Comparison of ENCODE assay signal across 16 cellular contexts in the genomic region with DNA sequence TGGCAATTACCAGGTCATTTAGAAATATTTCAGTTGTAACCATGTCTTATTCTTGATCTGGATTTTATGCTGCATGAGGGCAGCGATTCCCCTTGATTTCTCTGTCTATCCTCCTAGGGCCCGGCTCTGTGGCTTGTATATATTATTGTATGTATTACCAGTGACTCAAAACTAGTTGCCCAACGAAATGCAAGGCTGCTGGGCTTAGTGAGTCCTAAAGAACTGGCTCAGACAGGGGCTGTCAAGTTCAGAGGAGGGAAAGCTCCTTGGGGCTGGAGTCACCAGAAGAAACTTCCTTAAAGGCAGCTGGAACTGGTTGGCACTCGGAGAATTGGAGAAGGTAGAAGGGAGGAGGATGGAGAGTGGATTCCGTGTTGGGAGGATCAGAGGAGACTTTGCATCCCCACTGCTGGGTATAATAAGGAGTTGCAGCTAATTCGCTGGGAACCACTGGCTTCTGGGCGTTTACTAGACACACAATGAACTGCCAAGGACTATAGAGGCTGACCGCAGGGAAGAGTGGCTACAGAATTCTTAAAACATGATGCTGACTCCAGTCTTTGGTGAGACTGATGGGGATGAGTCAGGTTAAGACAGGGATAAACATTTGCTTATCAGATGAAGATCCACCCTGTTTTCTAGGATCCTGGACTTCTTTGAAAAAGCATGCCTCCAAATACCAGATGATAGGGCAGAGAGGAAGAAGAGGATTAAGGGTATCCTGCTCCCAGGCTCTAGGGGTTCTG.
A peak's percentile ranks its signal among the peaks of the same experiment; 100 is the strongest.
DNase-seq lines count a peak whose midpoint lies in the region; ATAC-seq and TF ChIP-seq lines count a peak whose summit lies in the region.
"Had no signal": no experiment of that assay in that cellular context is flagged by ENCODE, and none has a peak within 500 bp of the region (broad histone marks: within the 10 kb centered on the region; RNA-seq: fewer than 3 reads in every experiment).

No MANE protein-coding gene starts in this region.

- no peaks in the 10 kb centered on the region for H3K9me3 Mint-ChIP-seq in neural progenitor cell
- no peaks in the 10 kb centered on the region for H3K9me3 Mint-ChIP-seq in activated CD4-positive, alpha-beta T cell treated with anti-CD3 and anti-CD28 coated beads, Interleukin-2, amount 10 ng/mL, durations not matched to agents 24 days and 14 days
- H3K9me3 Mint-ChIP-seq: activated T-helper 2 cell treated with anti-CD3 and anti-CD28 coated beads, Interferon-gamma antibody, Interleukin-2, Interleukin-4, amounts not matched to agents 10 μg/mL and 5 μg/mL and 100 μg/mL, durations not matched to agents 14 hours and 24 hours and 36 hours had no signal

- no peaks in the 10 kb centered on the region for H3K36me3 Mint-ChIP-seq in neural progenitor cell
- no peaks in the 10 kb centered on the region for H3K36me3 Mint-ChIP-seq in activated CD4-positive, alpha-beta T cell treated with anti-CD3 and anti-CD28 coated beads, Interleukin-2, amount 10 ng/mL, durations not matched to agents 24 days and 14 days (ENCODE audit: low read depth)

- ATAC-seq in GM21526 (IDR thresholded peaks at IDR 0.05; ENCODE audit: low FRiP score, unreplicated experiment) = no peak
- ATAC-seq: psoas muscle had no signal

- DNase-seq in Daoy (ENCODE audit: low read depth) = peak; percentile 64
- DNase-seq in MG63 = peak; percentile 80
- DNase-seq in choroid plexus epithelial cell (ENCODE audit: low read depth) = peak; percentile 55
- peak; percentile 58 for DNase-seq in neural progenitor cell (ENCODE audit: low spot score)
- DNase-seq in superior temporal gyrus (ENCODE audit: extremely low spot score) = no peak
- no peak for DNase-seq in activated CD4-positive, alpha-beta T cell treated with anti-CD3 and anti-CD28 coated beads, Interleukin-2, amount 10 ng/mL, durations not matched to agents 24 days and 14 days
- DNase-seq in WERI-Rb-1 = no peak
- DNase-seq: activated CD8-positive, alpha-beta memory T cell treated with anti-CD3 and anti-CD28 coated beads for 24 hours; DND-41; head of caudate nucleus; NCI-H1048; psoas muscle had no signal

- H3K27ac Mint-ChIP-seq in neural progenitor cell = peak overlapping the region; percentile 32
- H3K27ac Mint-ChIP-seq in activated CD4-positive, alpha-beta T cell treated with anti-CD3 and anti-CD28 coated beads, Interleukin-2, amount 10 ng/mL, durations not matched to agents 24 days and 14 days = no peak overlapping the region
- H3K27ac Mint-ChIP-seq: activated T-helper 2 cell treated with anti-CD3 and anti-CD28 coated beads, Interferon-gamma antibody, Interleukin-2, Interleukin-4, amounts not matched to agents 10 μg/mL and 5 μg/mL and 100 μg/mL, durations not matched to agents 14 hours and 24 hours and 36 hours had no signal

- H3K4me1 ChIP-seq in neural progenitor cell = peaks cover 20% of the 10 kb centered on the region

- no peak overlapping the region for H3K4me2 ChIP-seq in neural progenitor cell

- intact Hi-C loops in activated CD4-positive, alpha-beta T cell treated with anti-CD3 and anti-CD28 coated beads, Interleukin-2, amount 10 ng/mL, durations not matched to agents 24 days and 14 days (cut with micrococcal nuclease) = no loop called here

- H3K27ac ChIP-seq in neural progenitor cell = no peak overlapping the region
- no peak overlapping the region for H3K27ac ChIP-seq in WERI-Rb-1
- H3K27ac ChIP-seq: breast epithelium, psoas muscle had no signal

- H3K9me3 ChIP-seq in MG63 = no peaks in the 10 kb centered on the region
- H3K9me3 ChIP-seq in neural progenitor cell (ENCODE audit: low read depth) = no peaks in the 10 kb centered on the region
- H3K9me3 ChIP-seq in WERI-Rb-1 (ENCODE audit: severe bottlenecking) = no peaks in the 10 kb centered on the region
- H3K9me3 ChIP-seq: breast epithelium, psoas muscle had no signal

- no peak overlapping the region for H2AFZ ChIP-seq in neural progenitor cell (replicated peaks)

- no peaks in the 10 kb centered on the region; the same call in 1 of the 2 replicates for H3K36me3 ChIP-seq in MG63
- no peaks in the 10 kb centered on the region for H3K36me3 ChIP-seq in neural progenitor cell
- H3K36me3 ChIP-seq in WERI-Rb-1 = no peaks in the 10 kb centered on the region
- H3K36me3 ChIP-seq: breast epithelium had no signal

- no peaks in the 10 kb centered on the region for H3K79me2 ChIP-seq in neural progenitor cell (ENCODE audit: low read depth)

- H3K4me3 ChIP-seq in MG63 (no peak overlapping the region), choroid plexus epithelial cell (ENCODE audit: low read depth, low read length) (no peak overlapping the region), neural progenitor cell (no peak overlapping the region), WERI-Rb-1 (ENCODE audit: low read depth, low read length) (no peak overlapping the region)
- H3K4me3 ChIP-seq: BLaER1 treated with 17β-estradiol and CSF1 and Interleukin-3, amounts not matched to agents 10 nM and 100 nM; breast epithelium; psoas muscle had no signal

- H3F3A ChIP-seq in neural progenitor cell (ENCODE audit: low read depth) = peaks cover 7% of the 10 kb centered on the region

- peaks cover 2% of the 10 kb centered on the region for H3K27me3 Mint-ChIP-seq in neural progenitor cell (ENCODE audit: insufficient read depth, low read depth)
- H3K27me3 Mint-ChIP-seq in activated CD4-positive, alpha-beta T cell treated with anti-CD3 and anti-CD28 coated beads, Interleukin-2, amount 10 ng/mL, durations not matched to agents 24 days and 14 days = no peaks in the 10 kb centered on the region

- H3K4me3 Mint-ChIP-seq in neural progenitor cell = no peak overlapping the region
- no peak overlapping the region for H3K4me3 Mint-ChIP-seq in activated CD4-positive, alpha-beta T cell treated with anti-CD3 and anti-CD28 coated beads, Interleukin-2, amount 10 ng/mL, durations not matched to agents 24 days and 14 days

- no peaks in the 10 kb centered on the region for H4K20me1 ChIP-seq in neural progenitor cell (ENCODE audit: low read depth)

- TF ChIP-seq CTCF in choroid plexus epithelial cell (conservative IDR thresholded peaks at IDR 0.05; ENCODE audit: low read depth, low read length) (no peak), neural progenitor cell (IDR thresholded peaks at IDR 0.05) (no peak), WERI-Rb-1 (IDR thresholded peaks at IDR 0.05; ENCODE audit: low read depth, low read length) (no peak)

- H3K27me3 ChIP-seq in MG63 (no peaks in the 10 kb centered on the region), neural progenitor cell (no peaks in the 10 kb centered on the region), WERI-Rb-1 (ENCODE audit: insufficient read depth, low read depth, severe bottlenecking) (no peaks in the 10 kb centered on the region)
- H3K27me3 ChIP-seq: BLaER1 treated with 17β-estradiol and CSF1 and Interleukin-3, amounts not matched to agents 10 nM and 100 nM; breast epithelium had no signal

- no peak overlapping the region for H3K9ac ChIP-seq in neural progenitor cell
- H3K9ac ChIP-seq: BLaER1 treated with 17β-estradiol and CSF1 and Interleukin-3, amounts not matched to agents 10 nM and 100 nM had no signal

- peaks cover 43% of the 10 kb centered on the region for H3K4me1 Mint-ChIP-seq in neural progenitor cell
- H3K4me1 Mint-ChIP-seq in activated CD4-positive, alpha-beta T cell treated with anti-CD3 and anti-CD28 coated beads, Interleukin-2, amount 10 ng/mL, durations not matched to agents 24 days and 14 days = peaks cover 4% of the 10 kb centered on the region

Comparison
In these comparisons a context has a peak if more than half of its experiments do, and no peak if none do; other contexts are left out.
1. DNase-seq: peak in Daoy (single experiment), MG63 (single experiment), choroid plexus epithelial cell (single experiment) and neural progenitor cell (single experiment); none in superior temporal gyrus (single experiment), activated CD4-positive, alpha-beta T cell treated with anti-CD3 and anti-CD28 coated beads, Interleukin-2, amount 10 ng/mL, durations not matched to agents 24 days and 14 days (single experiment) and WERI-Rb-1 (single experiment).